16 cellular contexts compared by ENCODE assay signal in the genomic region with DNA sequence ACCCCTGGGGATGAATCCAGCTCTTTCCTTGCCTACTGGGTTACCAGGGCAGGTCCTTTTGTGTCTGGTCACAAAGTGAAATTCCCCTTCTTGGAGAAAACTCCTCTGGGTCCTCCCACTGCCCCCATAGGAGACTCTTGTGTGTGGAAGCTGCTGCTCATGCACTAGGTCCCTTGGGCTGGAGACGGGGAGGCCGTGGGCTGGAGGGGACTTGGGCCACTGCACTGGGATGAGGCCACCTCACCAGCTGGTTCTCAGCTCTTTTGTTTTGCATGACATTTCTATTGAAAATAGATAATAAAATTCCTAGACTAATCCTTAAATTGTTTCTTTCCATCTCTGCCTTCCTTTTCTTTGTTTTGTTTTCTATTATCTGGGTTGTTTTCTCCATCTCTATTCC.
A peak's percentile ranks its signal among the peaks of the same experiment; 100 is the strongest.
DNase-seq lines count a peak whose midpoint lies in the region; ATAC-seq and TF ChIP-seq lines count a peak whose summit lies in the region.
"Had no signal": no experiment of that assay in that cellular context is flagged by ENCODE, and none has a peak within 500 bp of the region (broad histone marks: within the 10 kb centered on the region; RNA-seq: fewer than 3 reads in every experiment).

No MANE protein-coding gene starts in this region.

- no peaks in the 10 kb centered on the region for H3K9me3 ChIP-seq in neural cell (ENCODE audit: low read length)
- H3K9me3 ChIP-seq in left ventricle myocardium inferior (replicated peaks) = peaks cover 7% of the 10 kb centered on the region
- H3K9me3 ChIP-seq: BE2C had no signal

- no peak overlapping the region for H3K4me3 Mint-ChIP-seq in activated naive CD8-positive, alpha-beta T cell treated with anti-CD3 and anti-CD28 coated beads, Interleukin-2, amount 10 ng/mL, durations not matched to agents 7 days and 5 days
- no peak overlapping the region for H3K4me3 Mint-ChIP-seq in activated naive CD8-positive, alpha-beta T cell treated with anti-CD3 and anti-CD28 coated beads for 36 hours
- H3K4me3 Mint-ChIP-seq in type B pancreatic cell = no peak overlapping the region
- H3K4me3 Mint-ChIP-seq: CD8-positive, alpha-beta memory T cell had no signal

- TF ChIP-seq CTCF in coronary artery (IDR thresholded peaks at IDR 0.05) (no peak), neural cell (IDR thresholded peaks at IDR 0.05; ENCODE audit: poor library complexity, severe bottlenecking) (no peak), type B pancreatic cell (conservative IDR thresholded peaks at IDR 0.05) (no peak), left ventricle myocardium inferior (IDR thresholded peaks at IDR 0.05; ENCODE audit: borderline replicate concordance) (no peak)

- peaks cover 16% of the 10 kb centered on the region for H3K4me1 Mint-ChIP-seq in activated naive CD8-positive, alpha-beta T cell treated with anti-CD3 and anti-CD28 coated beads, Interleukin-2, amount 10 ng/mL, durations not matched to agents 7 days and 5 days
- peaks cover 12% of the 10 kb centered on the region for H3K4me1 Mint-ChIP-seq in activated naive CD8-positive, alpha-beta T cell treated with anti-CD3 and anti-CD28 coated beads for 36 hours
- peaks cover 5% of the 10 kb centered on the region for H3K4me1 Mint-ChIP-seq in type B pancreatic cell (ENCODE audit: unreplicated experiment)

- intact Hi-C loops in left ventricle myocardium inferior (cut with micrococcal nuclease) = no loop called here

- H3K27ac ChIP-seq in coronary artery = no peak overlapping the region
- peak overlapping the region; percentile 91 for H3K27ac ChIP-seq in neural cell (ENCODE audit: low read length)
- H3K27ac ChIP-seq in left ventricle myocardium inferior (replicated peaks) = no peak overlapping the region
- H3K27ac ChIP-seq: A549, C4-2B had no signal

- TF ChIP-seq RAD21 in neural cell (conservative IDR thresholded peaks at IDR 0.05) = no peak

- H4K20me1 ChIP-seq in neural cell (ENCODE audit: insufficient read depth) = no peaks in the 10 kb centered on the region

- ATAC-seq in activated naive CD8-positive, alpha-beta T cell treated with anti-CD3 and anti-CD28 coated beads, Interleukin-2, amount 10 ng/mL, durations not matched to agents 7 days and 5 days (ENCODE audit: low read depth) = no peak
- ATAC-seq in GM18909 (IDR thresholded peaks at IDR 0.05; ENCODE audit: poor library complexity, unreplicated experiment) (no peak), GM21390 (IDR thresholded peaks at IDR 0.05; ENCODE audit: unreplicated experiment) (no peak)
- ATAC-seq: A549 had no signal

- H3K9me2 ChIP-seq in neural cell (ENCODE audit: insufficient read depth, low read length) = no peaks in the 10 kb centered on the region

- H3K9ac ChIP-seq in neural cell (ENCODE audit: low read length) = no peak overlapping the region

- no peak overlapping the region for H3K27ac Mint-ChIP-seq in activated naive CD8-positive, alpha-beta T cell treated with anti-CD3 and anti-CD28 coated beads, Interleukin-2, amount 10 ng/mL, durations not matched to agents 7 days and 5 days
- H3K27ac Mint-ChIP-seq in activated naive CD8-positive, alpha-beta T cell treated with anti-CD3 and anti-CD28 coated beads for 36 hours = no peak overlapping the region
- H3K27ac Mint-ChIP-seq in type B pancreatic cell = no peak overlapping the region

- peaks cover 2% of the 10 kb centered on the region for H3K36me3 Mint-ChIP-seq in activated naive CD8-positive, alpha-beta T cell treated with anti-CD3 and anti-CD28 coated beads, Interleukin-2, amount 10 ng/mL, durations not matched to agents 7 days and 5 days
- H3K36me3 Mint-ChIP-seq in activated naive CD8-positive, alpha-beta T cell treated with anti-CD3 and anti-CD28 coated beads for 36 hours = no peaks in the 10 kb centered on the region
- H3K36me3 Mint-ChIP-seq in type B pancreatic cell = no peaks in the 10 kb centered on the region
- H3K36me3 Mint-ChIP-seq: CD8-positive, alpha-beta memory T cell had no signal

- no peak overlapping the region for H3K4me2 ChIP-seq in neural cell (ENCODE audit: low read length)
- H3K4me2 ChIP-seq: A549 had no signal

- H3K9me3 Mint-ChIP-seq in activated naive CD8-positive, alpha-beta T cell treated with anti-CD3 and anti-CD28 coated beads, Interleukin-2, amount 10 ng/mL, durations not matched to agents 7 days and 5 days = no peaks in the 10 kb centered on the region
- no peaks in the 10 kb centered on the region for H3K9me3 Mint-ChIP-seq in activated naive CD8-positive, alpha-beta T cell treated with anti-CD3 and anti-CD28 coated beads for 36 hours
- H3K9me3 Mint-ChIP-seq in type B pancreatic cell = peaks cover 7% of the 10 kb centered on the region

- H3K4me1 ChIP-seq in left ventricle myocardium inferior = no peaks in the 10 kb centered on the region
- H3K4me1 ChIP-seq: A549, BE2C had no signal

- H3K4me3 ChIP-seq in coronary artery (no peak overlapping the region), neural cell (ENCODE audit: low read length) (no peak overlapping the region), left ventricle myocardium inferior (no peak overlapping the region)
- H3K4me3 ChIP-seq: A549 had no signal

- TF ChIP-seq EP300 in neural cell (conservative IDR thresholded peaks at IDR 0.05; ENCODE audit: poor library complexity, severe bottlenecking) = no peak

- DNase-seq in activated naive CD8-positive, alpha-beta T cell treated with anti-CD3 and anti-CD28 coated beads, Interleukin-2, amount 10 ng/mL, durations not matched to agents 7 days and 5 days = peak; percentile 15
- DNase-seq in activated naive CD8-positive, alpha-beta T cell treated with anti-CD3 and anti-CD28 coated beads for 36 hours = no peak
- DNase-seq in coronary artery (ENCODE audit: low spot score) (peak; percentile 54), type B pancreatic cell (ENCODE audit: extremely low spot score, unreplicated experiment) (peak; percentile 15), left ventricle myocardium inferior (no peak)
- DNase-seq: BE2C; CD8-positive, alpha-beta memory T cell; DMS53; GF-D8; IMR-90; KBM-7 had no signal

- H2AFZ ChIP-seq in neural cell (ENCODE audit: low read depth, low read length) = no peak overlapping the region

- POLR2A ChIA-PET in activated naive CD8-positive, alpha-beta T cell treated with anti-CD3 and anti-CD28 coated beads, Interleukin-2, amount 10 ng/mL, durations not matched to agents 7 days and 5 days (lab: Charles Lee) = no interaction called here

- H3K27me3 ChIP-seq in neural cell (ENCODE audit: insufficient read depth, low read depth, low read length) = no peaks in the 10 kb centered on the region
- H3K27me3 ChIP-seq in left ventricle myocardium inferior (ENCODE audit: low read depth) = peaks cover 71% of the 10 kb centered on the region

- H3F3A ChIP-seq in neural cell (ENCODE audit: insufficient read depth, low read length, poor library complexity, severe bottlenecking) = peaks cover 2% of the 10 kb centered on the region

- H3K79me2 ChIP-seq in neural cell (replicated peaks; ENCODE audit: insufficient read depth, low read length) = no peaks in the 10 kb centered on the region

- H3K27me3 Mint-ChIP-seq in activated naive CD8-positive, alpha-beta T cell treated with anti-CD3 and anti-CD28 coated beads, Interleukin-2, amount 10 ng/mL, durations not matched to agents 7 days and 5 days = peaks cover 4% of the 10 kb centered on the region
- no peaks in the 10 kb centered on the region for H3K27me3 Mint-ChIP-seq in activated naive CD8-positive, alpha-beta T cell treated with anti-CD3 and anti-CD28 coated beads for 36 hours
- H3K27me3 Mint-ChIP-seq in type B pancreatic cell = peaks cover 3% of the 10 kb centered on the region

- H3K36me3 ChIP-seq in neural cell (ENCODE audit: insufficient read depth, low read length) = no peaks in the 10 kb centered on the region
- H3K36me3 ChIP-seq in left ventricle myocardium inferior = no peaks in the 10 kb centered on the region
- H3K36me3 ChIP-seq: BE2C had no signal

TF ChIP-seq in neural cell, 6 proteins besides CTCF, POLR2A, EP300 and RAD21:
- TF ChIP-seq SMC3 (conservative IDR thresholded peaks at IDR 0.05; ENCODE audit: poor library complexity) = no peak
- no peak for TF ChIP-seq EZH2 (IDR thresholded peaks at IDR 0.05; ENCODE audit: borderline replicate concordance, insufficient read depth, low read length, poor library complexity, severe bottlenecking)
- no peak for TF ChIP-seq MXI1 (conservative IDR thresholded peaks at IDR 0.05; ENCODE audit: poor library complexity, severe bottlenecking)
- no peak for TF ChIP-seq POLR2AphosphoS5 (IDR thresholded peaks at IDR 0.05)
- no peak for TF ChIP-seq TAF1 (IDR thresholded peaks at IDR 0.05; ENCODE audit: low read depth)
- TF ChIP-seq, protein P1, sequence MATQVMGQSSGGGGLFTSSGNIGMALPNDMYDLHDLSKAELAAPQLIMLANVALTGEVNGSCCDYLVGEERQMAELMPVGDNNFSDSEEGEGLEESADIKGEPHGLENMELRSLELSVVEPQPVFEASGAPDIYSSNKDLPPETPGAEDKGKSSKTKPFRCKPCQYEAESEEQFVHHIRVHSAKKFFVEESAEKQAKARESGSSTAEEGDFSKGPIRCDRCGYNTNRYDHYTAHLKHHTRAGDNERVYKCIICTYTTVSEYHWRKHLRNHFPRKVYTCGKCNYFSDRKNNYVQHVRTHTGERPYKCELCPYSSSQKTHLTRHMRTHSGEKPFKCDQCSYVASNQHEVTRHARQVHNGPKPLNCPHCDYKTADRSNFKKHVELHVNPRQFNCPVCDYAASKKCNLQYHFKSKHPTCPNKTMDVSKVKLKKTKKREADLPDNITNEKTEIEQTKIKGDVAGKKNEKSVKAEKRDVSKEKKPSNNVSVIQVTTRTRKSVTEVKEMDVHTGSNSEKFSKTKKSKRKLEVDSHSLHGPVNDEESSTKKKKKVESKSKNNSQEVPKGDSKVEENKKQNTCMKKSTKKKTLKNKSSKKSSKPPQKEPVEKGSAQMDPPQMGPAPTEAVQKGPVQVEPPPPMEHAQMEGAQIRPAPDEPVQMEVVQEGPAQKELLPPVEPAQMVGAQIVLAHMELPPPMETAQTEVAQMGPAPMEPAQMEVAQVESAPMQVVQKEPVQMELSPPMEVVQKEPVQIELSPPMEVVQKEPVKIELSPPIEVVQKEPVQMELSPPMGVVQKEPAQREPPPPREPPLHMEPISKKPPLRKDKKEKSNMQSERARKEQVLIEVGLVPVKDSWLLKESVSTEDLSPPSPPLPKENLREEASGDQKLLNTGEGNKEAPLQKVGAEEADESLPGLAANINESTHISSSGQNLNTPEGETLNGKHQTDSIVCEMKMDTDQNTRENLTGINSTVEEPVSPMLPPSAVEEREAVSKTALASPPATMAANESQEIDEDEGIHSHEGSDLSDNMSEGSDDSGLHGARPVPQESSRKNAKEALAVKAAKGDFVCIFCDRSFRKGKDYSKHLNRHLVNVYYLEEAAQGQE (IDR thresholded peaks at IDR 0.05; ENCODE audit: borderline replicate concordance) = no peak

Comparison
In these comparisons a context has a peak if more than half of its experiments do, and no peak if none do; other contexts are left out.
1. DNase-seq: peak in activated naive CD8-positive, alpha-beta T cell treated with anti-CD3 and anti-CD28 coated beads, Interleukin-2, amount 10 ng/mL, durations not matched to agents 7 days and 5 days (single experiment), coronary artery (single experiment) and type B pancreatic cell (single experiment); none in activated naive CD8-positive, alpha-beta T cell treated with anti-CD3 and anti-CD28 coated beads for 36 hours (single experiment) and left ventricle myocardium inferior (single experiment).